ENCODE assay signal across 28 cellular contexts in genomic region chr22:40542821-40543540, GRCh38.
DNase-seq lines count a peak whose midpoint lies in the region; ATAC-seq and TF ChIP-seq lines count a peak whose summit lies in the region.
"Had no signal": no experiment of that assay in that cellular context is flagged by ENCODE, and none has a peak within 500 bp of the region (broad histone marks: within the 10 kb centered on the region; RNA-seq: fewer than 3 reads in every experiment).

No MANE protein-coding gene starts in this region.

- no TSS peak for BruUV-seq in mammary epithelial cell (replicated peaks; lab: Mats Ljungman, UMichigan)

- H3K18ac ChIP-seq in neuronal stem cell (ENCODE audit: low read length) = no peak overlapping the region

- no peak overlapping the region for H2BK5ac ChIP-seq in neuronal stem cell (ENCODE audit: low read length)

- H2AK5ac ChIP-seq in neuronal stem cell (ENCODE audit: low read depth, low read length) = no peak overlapping the region

- H3K27me3 ChIP-seq in ACC112 (ENCODE audit: insufficient read depth, low read length) (no peaks in the 10 kb centered on the region), mammary epithelial cell (ENCODE audit: insufficient read depth, low read length) (no peaks in the 10 kb centered on the region), neuronal stem cell (ENCODE audit: control insufficient read depth in 3 of 3, insufficient read depth in 3 of 3, low read depth in 1 of 3, low read length in 3 of 3) (no peaks in the 10 kb centered on the region)
- H3K27me3 ChIP-seq: BLaER1 treated with 17β-estradiol and CSF1 and Interleukin-3, amounts not matched to agents 10 nM and 100 nM; tibial nerve had no signal

- H3K27me3 Mint-ChIP-seq in IgD-negative memory B cell (no peaks in the 10 kb centered on the region), nephron progenitor cell (ENCODE audit: low read depth, poor library complexity) (no peaks in the 10 kb centered on the region)
- H3K27me3 Mint-ChIP-seq in activated naive CD4-positive, alpha-beta T cell treated with anti-CD3 and anti-CD28 coated beads, Interleukin-2, amount 10 ng/mL, durations not matched to agents 7 days and 5 days = no peaks in the 10 kb centered on the region
- H3K27me3 Mint-ChIP-seq: activated naive CD8-positive, alpha-beta T cell treated with anti-CD3 and anti-CD28 coated beads, Interleukin-2, amount 50 U/mL, for 24 hours had no signal

- H3K4me1 ChIP-seq in ACC112 (ENCODE audit: control insufficient read depth, insufficient read depth, low read length, unreplicated experiment) (peaks cover 10% of the 10 kb centered on the region), mammary epithelial cell (ENCODE audit: insufficient read depth, low read length) (peaks cover 30% of the 10 kb centered on the region), neuronal stem cell (ENCODE audit: control insufficient read depth in 2 of 2, insufficient read depth in 1 of 2, low read depth in 1 of 2, low read length in 2 of 2) (peaks cover 0 to 2% of the 10 kb centered on the region in 2 donors)

- TF ChIP-seq CTCF in mammary epithelial cell (conservative IDR thresholded peaks at IDR 0.05 in 1 of 2, IDR thresholded peaks at IDR 0.05 in 1 of 2; ENCODE audit: extremely low read depth in 1 of 2, insufficient read depth in 1 of 2, low read depth in 1 of 2, low read length in 2 of 2) (no peak), nephron progenitor cell (IDR thresholded peaks at IDR 0.05) (no peak)

- no peak overlapping the region for H2BK120ac ChIP-seq in neuronal stem cell (ENCODE audit: low read depth, low read length)

- H3K27ac ChIP-seq in ACC112 (ENCODE audit: low read depth, low read length) (peak overlapping the region; percentile 47; the same call in 1 of the 2 replicates), mammary epithelial cell (ENCODE audit: insufficient read depth, low read depth, low read length) (peak overlapping the region; percentile 18), neuronal stem cell (replicated peaks; ENCODE audit: low read length) (no peak overlapping the region)
- H3K27ac ChIP-seq: BLaER1 treated with 17β-estradiol and CSF1 and Interleukin-3, amounts not matched to agents 10 nM and 100 nM; WERI-Rb-1 had no signal

- no peak for DNase-seq in mammary epithelial cell
- no peak for DNase-seq in nephron progenitor cell
- DNase-seq in neuronal stem cell (ENCODE audit: low spot score) = no peak
- DNase-seq in activated naive CD4-positive, alpha-beta T cell treated with anti-CD3 and anti-CD28 coated beads, Interleukin-2, amount 10 ng/mL, durations not matched to agents 7 days and 5 days = no peak
- DNase-seq: ACHN; activated CD4-positive, alpha-beta T cell treated with anti-CD3 and anti-CD28 coated beads, Interleukin-2, amount 50 U/mL, for 4 hours; activated CD8-positive, alpha-beta memory T cell treated with anti-CD3 and anti-CD28 coated beads, Interleukin-2, amount 50 U/mL, for 4 hours; activated effector memory CD4-positive, alpha-beta T cell treated with anti-CD3 and anti-CD28 coated beads, Interleukin-2, amount 50 U/mL, for 16 hours; activated naive CD8-positive, alpha-beta T cell treated with anti-CD3 and anti-CD28 coated beads, Interleukin-2, amount 50 U/mL, for 24 hours; dermis blood vessel endothelial cell; foreskin melanocyte; HCEC 1CT; immature natural killer cell; left ventricle myocardium superior; mucosa of descending colon; NCI-H1436 treated with DMSO at 0.1 percent for 48 hours; NCI-H2171; NCI-H524 treated with DMSO at 0.1 percent for 48 hours; small intestine; stimulated activated naive CD4-positive, alpha-beta T cell; WERI-Rb-1 had no signal

- H3K14ac ChIP-seq in neuronal stem cell (ENCODE audit: low read length) = no peak overlapping the region

- in situ Hi-C loops in mammary epithelial cell (cut with MboI; ENCODE audit: low sequenced_read_pairs in 2 of 2) = loop anchor here in 1 of 2 donors (10.0 kb wide), 1 partner anchor 212 kb away; no protein-coding TSS in a partner anchor

- H4K8ac ChIP-seq in neuronal stem cell (ENCODE audit: low read depth, low read length) = no peak overlapping the region

- peak overlapping the region; percentile 15 for H3K4me2 ChIP-seq in mammary epithelial cell (ENCODE audit: insufficient read depth, low read depth, low read length)
- H3K4me2 ChIP-seq in neuronal stem cell (ENCODE audit: insufficient read depth, low read length, poor library complexity, severe bottlenecking) = no peak overlapping the region

- H2AFZ ChIP-seq in ACC112 (ENCODE audit: low read length, unreplicated experiment) = no peak overlapping the region
- no peak overlapping the region for H2AFZ ChIP-seq in mammary epithelial cell (ENCODE audit: low read depth, low read length)
- H2AFZ ChIP-seq in neuronal stem cell (ENCODE audit: low read length) = no peak overlapping the region

- H3K4ac ChIP-seq in neuronal stem cell (ENCODE audit: low read length) = no peak overlapping the region

- H3K9ac ChIP-seq in mammary epithelial cell (ENCODE audit: insufficient read depth, low read length) (no peak overlapping the region), neuronal stem cell (ENCODE audit: low read depth, low read length, poor library complexity) (no peak overlapping the region)
- H3K9ac ChIP-seq: BLaER1 treated with 17β-estradiol and CSF1 and Interleukin-3, amounts not matched to agents 10 nM and 100 nM had no signal

- H3K79me2 ChIP-seq in ACC112 (ENCODE audit: control insufficient read depth, insufficient read depth, low read length, unreplicated experiment) (peaks cover 8% of the 10 kb centered on the region), mammary epithelial cell (ENCODE audit: insufficient read depth, low read length) (peaks cover 53% of the 10 kb centered on the region)

- ATAC-seq in GM18868 (IDR thresholded peaks at IDR 0.05; ENCODE audit: unreplicated experiment) = no peak
- ATAC-seq in GM21360 (IDR thresholded peaks at IDR 0.05; ENCODE audit: unreplicated experiment) = no peak
- ATAC-seq: activated naive CD8-positive, alpha-beta T cell treated with anti-CD3 and anti-CD28 coated beads, Interleukin-2, amount 50 U/mL, for 24 hours; K562; left ventricle myocardium superior; mucosa of descending colon had no signal

- no peak overlapping the region for H2BK15ac ChIP-seq in neuronal stem cell (ENCODE audit: low read length)

- H2BK12ac ChIP-seq in neuronal stem cell (ENCODE audit: low read length) = no peak overlapping the region

- H3K23ac ChIP-seq in neuronal stem cell (ENCODE audit: low read depth, low read length, poor library complexity) = no peak overlapping the region

- H3K4me1 Mint-ChIP-seq in IgD-negative memory B cell (peaks cover 6 to 17% (median 6%) of the 10 kb centered on the region in 3 donors), nephron progenitor cell (peaks cover 6% of the 10 kb centered on the region)
- peaks cover 14% of the 10 kb centered on the region for H3K4me1 Mint-ChIP-seq in activated naive CD4-positive, alpha-beta T cell treated with anti-CD3 and anti-CD28 coated beads, Interleukin-2, amount 10 ng/mL, durations not matched to agents 7 days and 5 days

- H3K4me3 Mint-ChIP-seq in IgD-negative memory B cell (no peak overlapping the region), nephron progenitor cell (no peak overlapping the region)
- H3K4me3 Mint-ChIP-seq in activated naive CD4-positive, alpha-beta T cell treated with anti-CD3 and anti-CD28 coated beads, Interleukin-2, amount 10 ng/mL, durations not matched to agents 7 days and 5 days = no peak overlapping the region
- H3K4me3 Mint-ChIP-seq: activated naive CD8-positive, alpha-beta T cell treated with anti-CD3 and anti-CD28 coated beads, Interleukin-2, amount 50 U/mL, for 24 hours; immature natural killer cell had no signal

- H3K36me3 ChIP-seq in ACC112 (ENCODE audit: insufficient read depth, low read length) (no peaks in the 10 kb centered on the region), mammary epithelial cell (ENCODE audit: insufficient read depth, low read length) (no peaks in the 10 kb centered on the region), neuronal stem cell (replicated peaks in 1 of 2; ENCODE audit: control insufficient read depth in 2 of 2, insufficient read depth in 2 of 2, low read length in 2 of 2) (peaks cover 2 to 7% of the 10 kb centered on the region in 2 donors)
- H3K36me3 ChIP-seq: tibial nerve had no signal

- H3K9me3 Mint-ChIP-seq in IgD-negative memory B cell (no peaks in the 10 kb centered on the region), nephron progenitor cell (peaks cover 21% of the 10 kb centered on the region)
- no peaks in the 10 kb centered on the region for H3K9me3 Mint-ChIP-seq in activated naive CD4-positive, alpha-beta T cell treated with anti-CD3 and anti-CD28 coated beads, Interleukin-2, amount 10 ng/mL, durations not matched to agents 7 days and 5 days
- H3K9me3 Mint-ChIP-seq: activated naive CD8-positive, alpha-beta T cell treated with anti-CD3 and anti-CD28 coated beads, Interleukin-2, amount 50 U/mL, for 24 hours; immature natural killer cell had no signal

- peak overlapping the region; percentile 15; the same call in 1 of the 2 replicates for H3K4me3 ChIP-seq in ACC112 (ENCODE audit: low read depth, low read length)
- H3K4me3 ChIP-seq in mammary epithelial cell (replicated peaks in 1 of 3; ENCODE audit: insufficient read depth in 1 of 3, low read depth in 2 of 3, low read length in 3 of 3) = no peak overlapping the region
- H3K4me3 ChIP-seq in neuronal stem cell (ENCODE audit: low read length in 2 of 2) = no peak overlapping the region
- H3K4me3 ChIP-seq: BLaER1 treated with 17β-estradiol and CSF1 and Interleukin-3, amounts not matched to agents 10 nM and 100 nM; K562; mucosa of descending colon; tibial nerve had no signal

- no peaks in the 10 kb centered on the region for H4K20me1 ChIP-seq in mammary epithelial cell (ENCODE audit: insufficient read depth, low read length)

- no peaks in the 10 kb centered on the region for H3K79me1 ChIP-seq in neuronal stem cell (ENCODE audit: low read depth, low read length)

- H3K27ac Mint-ChIP-seq in IgD-negative memory B cell (peak overlapping the region in 2 of 3 donors; percentile 16 to 36), nephron progenitor cell (peak overlapping the region; percentile 31)
- no peak overlapping the region for H3K27ac Mint-ChIP-seq in activated naive CD4-positive, alpha-beta T cell treated with anti-CD3 and anti-CD28 coated beads, Interleukin-2, amount 10 ng/mL, durations not matched to agents 7 days and 5 days
- H3K27ac Mint-ChIP-seq: activated naive CD8-positive, alpha-beta T cell treated with anti-CD3 and anti-CD28 coated beads, Interleukin-2, amount 50 U/mL, for 24 hours; immature natural killer cell had no signal

- dilution Hi-C loops in mammary epithelial cell (cut with HindIII; ENCODE audit: low sequenced_read_pairs) = no loop called here

- peaks cover 3% of the 10 kb centered on the region for H3K36me3 Mint-ChIP-seq in IgD-negative memory B cell
- H3K36me3 Mint-ChIP-seq in nephron progenitor cell (ENCODE audit: low read depth) = peaks cover 31% of the 10 kb centered on the region
- H3K36me3 Mint-ChIP-seq in activated naive CD4-positive, alpha-beta T cell treated with anti-CD3 and anti-CD28 coated beads, Interleukin-2, amount 10 ng/mL, durations not matched to agents 7 days and 5 days = peaks cover 22% of the 10 kb centered on the region

- WGBS in mammary epithelial cell (ENCODE audit: low coverage, missing lambda C conversion rate) = 86% methylated on average over 2 of the region's 2 CpGs
- WGBS in neuronal stem cell (ENCODE audit: extremely low coverage in 2 of 2, insufficient read length in 2 of 2, insufficient replicate concordance in 1 of 2), 2 donors = no CpG with 5 or more reads among the region's 2 CpGs

- intact Hi-C loops in mammary epithelial cell (cut with micrococcal nuclease) = no loop called here

- CTCF ChIA-PET in mammary epithelial cell (lab: Charles Lee; ENCODE audit: low non-redundant PET) = no interaction called here
- CTCF ChIA-PET in activated naive CD4-positive, alpha-beta T cell treated with anti-CD3 and anti-CD28 coated beads, Interleukin-2, amount 10 ng/mL, durations not matched to agents 7 days and 5 days (lab: Charles Lee) = interaction anchor here (0.7 kb wide), 1 partner anchor 278 kb away, joined by 3 read pairs; no protein-coding TSS in a partner anchor

- H4K91ac ChIP-seq in neuronal stem cell (ENCODE audit: low read depth, low read length, poor library complexity) = no peak overlapping the region

- H3K9me3 ChIP-seq in mammary epithelial cell (replicated peaks; ENCODE audit: insufficient read depth, low read length) (no peaks in the 10 kb centered on the region), neuronal stem cell (replicated peaks in 1 of 2; ENCODE audit: control insufficient read depth in 2 of 2, insufficient read depth in 1 of 2, low read depth in 1 of 2, low read length in 2 of 2) (peaks cover 0 to 3% of the 10 kb centered on the region in 2 donors)
- H3K9me3 ChIP-seq: mucosa of descending colon, tibial nerve had no signal
